Comparison of ENCODE assay signal across 14 cellular contexts in genomic region chr11:67344264-67344663, GRCh38. TPM values are rescaled to one million over a fixed set of nuclear protein-coding genes. Genes with fewer than 3 reads are reported as not detected.
A peak's percentile ranks its signal among the peaks of the same experiment; 100 is the strongest.
DNase-seq lines count a peak whose midpoint lies in the region; ATAC-seq and TF ChIP-seq lines count a peak whose summit lies in the region.
"Had no signal": no experiment of that assay in that cellular context is flagged by ENCODE, and none has a peak within 500 bp of the region (broad histone marks: within the 10 kb centered on the region; RNA-seq: fewer than 3 reads in every experiment).

No MANE protein-coding gene starts in this region.

- no peaks in the 10 kb centered on the region for H3K27me3 Mint-ChIP-seq in CD8-positive, alpha-beta T cell (ENCODE audit: low read depth)
- H3K27me3 Mint-ChIP-seq in activated CD8-positive, alpha-beta T cell treated with anti-CD3 and anti-CD28 coated beads for 36 hours = no peaks in the 10 kb centered on the region
- H3K27me3 Mint-ChIP-seq in naive thymus-derived CD4-positive, alpha-beta T cell = no peaks in the 10 kb centered on the region

- peak overlapping the region; percentile 89 for H3K27ac Mint-ChIP-seq in CD8-positive, alpha-beta T cell
- H3K27ac Mint-ChIP-seq in activated CD8-positive, alpha-beta T cell treated with anti-CD3 and anti-CD28 coated beads for 36 hours = peak overlapping the region; percentile 89
- H3K27ac Mint-ChIP-seq in naive thymus-derived CD4-positive, alpha-beta T cell = peak overlapping the region; percentile 61 to 97 (median 92)
- H3K27ac Mint-ChIP-seq: natural killer cell had no signal

- H3K4me1 ChIP-seq in CD8-positive, alpha-beta T cell (ENCODE audit: insufficient read depth, low read length) = peaks cover 30% of the 10 kb centered on the region
- H3K4me1 ChIP-seq in naive thymus-derived CD4-positive, alpha-beta T cell (ENCODE audit: control insufficient read depth in 2 of 2, insufficient read depth in 2 of 2, low read length in 2 of 2) = peaks cover 0 to 32% of the 10 kb centered on the region in 2 donors
- H3K4me1 ChIP-seq: gastroesophageal sphincter, sigmoid colon had no signal

- H3K27me3 ChIP-seq in CD8-positive, alpha-beta T cell (ENCODE audit: insufficient read depth, low read length) = no peaks in the 10 kb centered on the region
- no peaks in the 10 kb centered on the region for H3K27me3 ChIP-seq in naive thymus-derived CD4-positive, alpha-beta T cell (ENCODE audit: control insufficient read depth in 2 of 2, insufficient read depth in 2 of 2, low read length in 2 of 2)
- H3K27me3 ChIP-seq: gastroesophageal sphincter, sigmoid colon, suprapubic skin had no signal

- in situ Hi-C loops in KBM-7 (cut with MboI; ENCODE audit: low pct_unique_long_range_greater_than_20kb, low sequenced_read_pairs) = no loop called here

- peak in 2 of 7 experiments; percentile 34 to 71 for DNase-seq in CD8-positive, alpha-beta T cell
- peak; percentile 30 for DNase-seq in KBM-7
- DNase-seq in activated CD8-positive, alpha-beta T cell treated with anti-CD3 and anti-CD28 coated beads for 36 hours = peak; percentile 55
- DNase-seq in naive thymus-derived CD4-positive, alpha-beta T cell = peak in 5 of 9 donors; percentile 25 to 37 (median 27)
- DNase-seq in GF-D8 (lab: John Stamatoyannopoulos, UW) = no peak
- DNase-seq in nucleus accumbens (lab: John Stamatoyannopoulos, UW) = no peak
- DNase-seq in NCI-H2196 (lab: John Stamatoyannopoulos, UW; ENCODE audit: unreplicated experiment) = no peak
- DNase-seq: natural killer cell; NCI-H2107; NK-92 treated with Interleukin-12 subunit alpha and Interleukin-12 subunit beta, amount 100 ng/mL, for 24 hours; sigmoid colon; SW 1271 had no signal

- peak; percentile 50 for ATAC-seq in CD8-positive, alpha-beta T cell
- peak; percentile 59 for ATAC-seq in activated CD8-positive, alpha-beta T cell treated with anti-CD3 and anti-CD28 coated beads for 36 hours
- peak; percentile 44 for ATAC-seq in naive thymus-derived CD4-positive, alpha-beta T cell
- ATAC-seq: gastroesophageal sphincter, natural killer cell had no signal

- POLR2A ChIA-PET in CD8-positive, alpha-beta T cell (lab: Charles Lee) = interaction anchor here (0.7 to 3.4 kb wide), 9 partner anchors 8 to 100 kb away, joined by 3 to 22 read pairs (median 4); partner anchors contain the start of genes ANKRD13D, CLCF1, POLD4 and PTPRCAP
- POLR2A ChIA-PET in activated CD8-positive, alpha-beta T cell treated with anti-CD3 and anti-CD28 coated beads for 36 hours (lab: Charles Lee) = interaction anchor here (0.8 to 0.9 kb wide), 2 partner anchors 11 to 23 kb away, joined by 3 to 5 read pairs; no protein-coding TSS in a partner anchor
- POLR2A ChIA-PET in naive thymus-derived CD4-positive, alpha-beta T cell (lab: Charles Lee) = interaction anchor here (1.1 to 5.4 kb wide), 7 partner anchors 11 to 104 kb away, joined by 4 to 41 read pairs (median 5); partner anchors contain the start of genes POLD4 and RAD9A

- peak overlapping the region; percentile 5 for H3K4me3 ChIP-seq in CD8-positive, alpha-beta T cell (ENCODE audit: low read depth, low read length)
- H3K4me3 ChIP-seq in naive thymus-derived CD4-positive, alpha-beta T cell (ENCODE audit: low read length) = no peak overlapping the region
- H3K4me3 ChIP-seq: gastroesophageal sphincter, sigmoid colon, suprapubic skin had no signal

- no peaks in the 10 kb centered on the region for H3K36me3 ChIP-seq in CD8-positive, alpha-beta T cell (ENCODE audit: insufficient read depth, low read length)
- H3K36me3 ChIP-seq in naive thymus-derived CD4-positive, alpha-beta T cell (ENCODE audit: control insufficient read depth in 2 of 3, insufficient read depth in 3 of 3, low read length in 3 of 3) = no peaks in the 10 kb centered on the region
- H3K36me3 ChIP-seq: gastroesophageal sphincter, sigmoid colon, suprapubic skin had no signal

- intact Hi-C loops in CD8-positive, alpha-beta T cell (cut with DNase I, micrococcal nuclease) = no loop called here
- intact Hi-C loops in activated CD8-positive, alpha-beta T cell treated with anti-CD3 and anti-CD28 coated beads for 36 hours (cut with micrococcal nuclease) = no loop called here
- intact Hi-C loops in naive thymus-derived CD4-positive, alpha-beta T cell (cut with micrococcal nuclease) = loop anchor here in 1 of 2 donors (2.0 kb wide), 1 partner anchor 27 kb away; no protein-coding TSS in a partner anchor

- H3K36me3 Mint-ChIP-seq in CD8-positive, alpha-beta T cell = no peaks in the 10 kb centered on the region
- peaks cover 3% of the 10 kb centered on the region for H3K36me3 Mint-ChIP-seq in activated CD8-positive, alpha-beta T cell treated with anti-CD3 and anti-CD28 coated beads for 36 hours (ENCODE audit: low read depth)
- peaks cover 0 to 3% (median 0%) of the 10 kb centered on the region in 5 donors for H3K36me3 Mint-ChIP-seq in naive thymus-derived CD4-positive, alpha-beta T cell
- H3K36me3 Mint-ChIP-seq: natural killer cell had no signal

- peak overlapping the region; percentile 49 for H3K4me3 Mint-ChIP-seq in CD8-positive, alpha-beta T cell
- no peak overlapping the region for H3K4me3 Mint-ChIP-seq in activated CD8-positive, alpha-beta T cell treated with anti-CD3 and anti-CD28 coated beads for 36 hours
- peak overlapping the region; percentile 12 to 80 (median 70) for H3K4me3 Mint-ChIP-seq in naive thymus-derived CD4-positive, alpha-beta T cell
- H3K4me3 Mint-ChIP-seq: natural killer cell had no signal

- H3K4me1 Mint-ChIP-seq in CD8-positive, alpha-beta T cell (ENCODE audit: low read depth) = peaks cover 40% of the 10 kb centered on the region
- H3K4me1 Mint-ChIP-seq in activated CD8-positive, alpha-beta T cell treated with anti-CD3 and anti-CD28 coated beads for 36 hours (ENCODE audit: low read depth) = peaks cover 42% of the 10 kb centered on the region
- H3K4me1 Mint-ChIP-seq in naive thymus-derived CD4-positive, alpha-beta T cell = peaks cover 21 to 57% (median 48%) of the 10 kb centered on the region in 7 donors

- H3K9me3 Mint-ChIP-seq in CD8-positive, alpha-beta T cell = no peaks in the 10 kb centered on the region
- H3K9me3 Mint-ChIP-seq in activated CD8-positive, alpha-beta T cell treated with anti-CD3 and anti-CD28 coated beads for 36 hours = no peaks in the 10 kb centered on the region
- peaks cover 0 to 1% (median 0%) of the 10 kb centered on the region in 11 donors for H3K9me3 Mint-ChIP-seq in naive thymus-derived CD4-positive, alpha-beta T cell
- H3K9me3 Mint-ChIP-seq: natural killer cell had no signal

- H3K27ac ChIP-seq in CD8-positive, alpha-beta T cell (ENCODE audit: low read depth, low read length) = no peak overlapping the region
- peak overlapping the region; percentile 68 for H3K27ac ChIP-seq in naive thymus-derived CD4-positive, alpha-beta T cell (ENCODE audit: low read depth, low read length)
- H3K27ac ChIP-seq: gastroesophageal sphincter, sigmoid colon had no signal

- TF ChIP-seq CTCF in CD8-positive, alpha-beta T cell (IDR thresholded peaks at IDR 0.05) = no peak
- TF ChIP-seq CTCF in activated CD8-positive, alpha-beta T cell treated with anti-CD3 and anti-CD28 coated beads for 36 hours (IDR thresholded peaks at IDR 0.05) = no peak

- H3K9me3 ChIP-seq in CD8-positive, alpha-beta T cell (ENCODE audit: low read length) = no peaks in the 10 kb centered on the region
- H3K9me3 ChIP-seq in naive thymus-derived CD4-positive, alpha-beta T cell (ENCODE audit: control insufficient read depth in 2 of 3, low read length in 3 of 3) = no peaks in the 10 kb centered on the region
- H3K9me3 ChIP-seq: gastroesophageal sphincter, sigmoid colon, suprapubic skin had no signal

- CTCF ChIA-PET in CD8-positive, alpha-beta T cell (lab: Charles Lee) = interaction anchor here (0.9 to 12.0 kb wide), 7 partner anchors 10 to 83 kb away, joined by 3 to 179 read pairs (median 37); partner anchors contain the start of genes CLCF1 and POLD4
- CTCF ChIA-PET in activated CD8-positive, alpha-beta T cell treated with anti-CD3 and anti-CD28 coated beads for 36 hours (lab: Charles Lee) = interaction anchor here (0.7 to 7.0 kb wide), 13 partner anchors 7 to 263 kb away, joined by 3 to 109 read pairs (median 23); partner anchors contain the start of genes CLCF1, GRK2 and POLD4
- CTCF ChIA-PET in naive thymus-derived CD4-positive, alpha-beta T cell (lab: Charles Lee) = interaction anchor here (0.6 to 4.7 kb wide), 9 partner anchors 9 to 1709 kb away, joined by 3 to 87 read pairs (median 15); partner anchors contain the start of gene POLD4

RNA-seq across cellular contexts. Expression of gene POLD4, which starts 9.1 kb away (rescaled TPM):
- total RNA-seq in CD8-positive, alpha-beta T cell = 10 to 100 TPM; 32.4 to 41.9 TPM
- 10 to 100 TPM; 34.1 to 36.1 TPM for total RNA-seq in activated CD8-positive, alpha-beta T cell treated with anti-CD3 and anti-CD28 coated beads for 36 hours
- total RNA-seq in naive thymus-derived CD4-positive, alpha-beta T cell = 100 to 1,000 TPM in 1 of 5 experiments, 10 to 100 TPM in 4; 59.9 to 104 (median 76.1) TPM
- polyA plus RNA-seq in naive thymus-derived CD4-positive, alpha-beta T cell = 100 to 1,000 TPM in 1 of 2 donors, 10 to 100 TPM in 1; 98.9 to 116 TPM

RNA-seq across cellular contexts. Expression of gene CLCF1, which starts 29.1 kb away (rescaled TPM):
- total RNA-seq in CD8-positive, alpha-beta T cell = 1 to 10 TPM; 7.1 to 7.8 TPM
- under 1 TPM; 0.79 to 0.81 TPM for total RNA-seq in activated CD8-positive, alpha-beta T cell treated with anti-CD3 and anti-CD28 coated beads for 36 hours
- total RNA-seq in naive thymus-derived CD4-positive, alpha-beta T cell = 1 to 10 TPM in 2 of 5 experiments, under 1 TPM in 3; 0.32 to 7.8 (median 0.70) TPM
- not detected for polyA plus RNA-seq in naive thymus-derived CD4-positive, alpha-beta T cell

RNA-seq across cellular contexts. Expression of gene SSH3, which starts 40.9 kb away (rescaled TPM):
- total RNA-seq in CD8-positive, alpha-beta T cell = 1 to 10 TPM; 5.9 to 9.9 TPM
- total RNA-seq in activated CD8-positive, alpha-beta T cell treated with anti-CD3 and anti-CD28 coated beads for 36 hours = 1 to 10 TPM; 7.4 to 9.1 TPM
- total RNA-seq in naive thymus-derived CD4-positive, alpha-beta T cell = 10 to 100 TPM in 4 of 5 experiments, 1 to 10 TPM in 1; 8.8 to 23.8 (median 15.0) TPM
- polyA plus RNA-seq in naive thymus-derived CD4-positive, alpha-beta T cell = 1 to 10 TPM; 1.1 to 4.9 TPM

RNA-seq across cellular contexts. Expression of gene RAD9A, which starts 47.5 kb away (rescaled TPM):
- 10 to 100 TPM; 13.7 to 14.1 TPM for total RNA-seq in CD8-positive, alpha-beta T cell
- total RNA-seq in activated CD8-positive, alpha-beta T cell treated with anti-CD3 and anti-CD28 coated beads for 36 hours = 10 to 100 TPM; 29.7 to 30.6 TPM
- total RNA-seq in naive thymus-derived CD4-positive, alpha-beta T cell = 10 to 100 TPM; 25.6 to 48.0 (median 45.0) TPM
- 1 to 10 TPM; 6.3 to 7.2 TPM for polyA plus RNA-seq in naive thymus-derived CD4-positive, alpha-beta T cell

RNA-seq across cellular contexts. Expression of gene ANKRD13D, which starts 55.2 kb away (rescaled TPM):
- total RNA-seq in CD8-positive, alpha-beta T cell = 100 to 1,000 TPM; 152 TPM
- 10 to 100 TPM; 75.4 to 78.7 TPM for total RNA-seq in activated CD8-positive, alpha-beta T cell treated with anti-CD3 and anti-CD28 coated beads for 36 hours
- total RNA-seq in naive thymus-derived CD4-positive, alpha-beta T cell = 100 to 1,000 TPM; 161 to 286 (median 191) TPM
- 10 to 100 TPM in 1 of 2 donors, 1 to 10 TPM in 1; 6.3 to 19.5 TPM for polyA plus RNA-seq in naive thymus-derived CD4-positive, alpha-beta T cell

Comparison
In these comparisons a context has a peak if more than half of its experiments do, and no peak if none do; other contexts are left out.
1. DNase-seq: peak in KBM-7 (single experiment), activated CD8-positive, alpha-beta T cell treated with anti-CD3 and anti-CD28 coated beads for 36 hours (single experiment) and naive thymus-derived CD4-positive, alpha-beta T cell (5 of 9); none in GF-D8 (single experiment), nucleus accumbens (0 of 56) and NCI-H2196 (single experiment).
2. Peak in every context shown above with its lines, with median percentiles within 50 percentile points of each other: ATAC-seq and H3K27ac Mint-ChIP-seq.